In genomic region chr7:79272938-79273337, GRCh38 we compare ENCODE assay signal across 17 cellular contexts.
A peak's percentile ranks its signal among the peaks of the same experiment; 100 is the strongest.
DNase-seq lines count a peak whose midpoint lies in the region; ATAC-seq and TF ChIP-seq lines count a peak whose summit lies in the region.
"Had no signal": no experiment of that assay in that cellular context is flagged by ENCODE, and none has a peak within 500 bp of the region (broad histone marks: within the 10 kb centered on the region; RNA-seq: fewer than 3 reads in every experiment).

No MANE protein-coding gene starts in this region.

- no peaks in the 10 kb centered on the region for H3K27me3 ChIP-seq in transverse colon
- H3K27me3 ChIP-seq: BLaER1, MG63, Peyer's patch had no signal

- H3K27ac ChIP-seq in transverse colon, result no peak overlapping the region
- H3K27ac ChIP-seq: BLaER1, Peyer's patch had no signal

- DNase-seq in M059J (ENCODE audit: low read depth) (peak; percentile 15), amniotic epithelial cell (ENCODE audit: low read depth) (peak; percentile 77), choroid plexus epithelial cell (ENCODE audit: low read depth) (peak; percentile 64), transverse colon (no peak), NCI-H345 (lab: John Stamatoyannopoulos, UW) (no peak)
- DNase-seq: ACHN; CD4-positive, alpha-beta T cell; COR-L47; Kasumi-1; MG63; NCI-H1417; NCI-H1694 treated with DMSO at 0.1 percent for 48 hours; NCI-H510A; Peyer's patch had no signal

- H3K4me3 ChIP-seq in choroid plexus epithelial cell (ENCODE audit: low read depth, low read length) (no peak overlapping the region), transverse colon (no peak overlapping the region)
- H3K4me3 ChIP-seq: BLaER1, MG63, Peyer's patch had no signal

- no peak for TF ChIP-seq CTCF in choroid plexus epithelial cell (conservative IDR thresholded peaks at IDR 0.05; ENCODE audit: low read depth, low read length)
- TF ChIP-seq CTCF in transverse colon (IDR thresholded peaks at IDR 0.05), result no peak

- in situ Hi-C loops in transverse colon (cut with MboI; ENCODE audit: low pct_ligation_motif_present in 1 of 4, low pct_unique_long_range_greater_than_20kb in 1 of 4, low sequenced_read_pairs in 3 of 4), result no loop called here

- no peaks in the 10 kb centered on the region for H3K9me3 ChIP-seq in transverse colon
- H3K9me3 ChIP-seq: BLaER1, MG63, Peyer's patch had no signal

- TF ChIP-seq EP300 in transverse colon (IDR thresholded peaks at IDR 0.05; ENCODE audit: low read depth), result no peak

- no peak for TF ChIP-seq POLR2A in transverse colon (IDR thresholded peaks at IDR 0.05)

- ATAC-seq in GM19463 (IDR thresholded peaks at IDR 0.05; ENCODE audit: unreplicated experiment) (no peak), HG03354 (IDR thresholded peaks at IDR 0.05; ENCODE audit: poor library complexity, severe bottlenecking, unreplicated experiment) (no peak)

- intact Hi-C loops in transverse colon (cut with DNase I; ENCODE audit: low total_unique reads), result no loop called here

- no peaks in the 10 kb centered on the region for H3K36me3 ChIP-seq in transverse colon
- H3K36me3 ChIP-seq: BLaER1, MG63, Peyer's patch had no signal

- 56 to 75% methylated on average over 2 of the region's 2 CpGs for WGBS in transverse colon (ENCODE audit: low coverage in 1 of 2), 2 donors

- H3K4me1 ChIP-seq in transverse colon, result no peaks in the 10 kb centered on the region
- H3K4me1 ChIP-seq: BLaER1, Peyer's patch had no signal

Comparison
In these comparisons a context has a peak if more than half of its experiments do, and no peak if none do; other contexts are left out.
1. DNase-seq: peak in M059J (single experiment), amniotic epithelial cell (single experiment) and choroid plexus epithelial cell (single experiment); none in transverse colon (single experiment) and NCI-H345 (single experiment).